In genomic region chr1:234768171-234768568, GRCh38 we compare ENCODE assay signal across 12 cellular contexts.
DNase-seq lines count a peak whose midpoint lies in the region; ATAC-seq and TF ChIP-seq lines count a peak whose summit lies in the region.
"Had no signal": no experiment of that assay in that cellular context is flagged by ENCODE, and none has a peak within 500 bp of the region (broad histone marks: within the 10 kb centered on the region; RNA-seq: fewer than 3 reads in every experiment).

No MANE protein-coding gene starts in this region.

- no peaks in the 10 kb centered on the region for H3K36me3 ChIP-seq in BLaER1 treated with 17β-estradiol and CSF1 and Interleukin-3, amounts not matched to agents 10 nM and 100 nM
- H3K36me3 ChIP-seq in effector memory CD4-positive, alpha-beta T cell (ENCODE audit: control insufficient read depth, insufficient read depth, low read length) = no peaks in the 10 kb centered on the region
- H3K36me3 ChIP-seq in colonic mucosa = no peaks in the 10 kb centered on the region
- no peaks in the 10 kb centered on the region for H3K36me3 ChIP-seq in gastroesophageal sphincter
- H3K36me3 ChIP-seq: brain microvascular endothelial cell had no signal

- WGBS in gastroesophageal sphincter (ENCODE audit: low coverage in 1 of 2), 2 donors = 94 to 95% methylated on average over 2 to 4 of the region's 5 CpGs

- H3K27ac ChIP-seq in BLaER1 treated with 17β-estradiol and CSF1 and Interleukin-3, amounts not matched to agents 10 nM and 100 nM = peak overlapping the region in 9 of 11 experiments; percentile 6 to 97 (median 34); a peak in 10 of 22 replicates
- H3K27ac ChIP-seq in effector memory CD4-positive, alpha-beta T cell (ENCODE audit: insufficient read depth, low read length, poor library complexity, severe bottlenecking) = peak overlapping the region; percentile 59
- H3K27ac ChIP-seq in colonic mucosa (no peak overlapping the region), gastroesophageal sphincter (no peak overlapping the region)
- H3K27ac ChIP-seq: brain microvascular endothelial cell had no signal

- peaks cover 54 to 73% (median 66%) of the 10 kb centered on the region in 10 experiments for H3K4me1 ChIP-seq in BLaER1 treated with 17β-estradiol and CSF1 and Interleukin-3, amounts not matched to agents 10 nM and 100 nM
- H3K4me1 ChIP-seq in effector memory CD4-positive, alpha-beta T cell (ENCODE audit: control insufficient read depth, insufficient read depth, low read length, poor library complexity, severe bottlenecking) = peaks cover 35% of the 10 kb centered on the region
- H3K4me1 ChIP-seq in colonic mucosa (peaks cover 3% of the 10 kb centered on the region), gastroesophageal sphincter (peaks cover 0 to 14% (median 0%) of the 10 kb centered on the region in 3 donors)

- H3K4me2 ChIP-seq in BLaER1 treated with 17β-estradiol and CSF1 and Interleukin-3, amounts not matched to agents 10 nM and 100 nM = peak overlapping the region; percentile 64 to 99 (median 86)

- DNase-seq in T-helper 22 cell (ENCODE audit: low read depth) (peak; percentile 39), AML-193 (lab: John Stamatoyannopoulos, UW) (no peak), colonic mucosa (no peak)
- peak in 1 of 3 donors; percentile 24 for DNase-seq in effector memory CD4-positive, alpha-beta T cell
- DNase-seq: brain microvascular endothelial cell, hippocampal formation, NCI-H524 treated with DMSO at 0.1 percent for 48 hours had no signal

- no peaks in the 10 kb centered on the region for H3K27me3 ChIP-seq in BLaER1 treated with 17β-estradiol and CSF1 and Interleukin-3, amounts not matched to agents 10 nM and 100 nM
- H3K27me3 ChIP-seq in effector memory CD4-positive, alpha-beta T cell (replicated peaks; ENCODE audit: control insufficient read depth, insufficient read depth, low read length, poor library complexity, severe bottlenecking) = no peaks in the 10 kb centered on the region
- H3K27me3 ChIP-seq in colonic mucosa (no peaks in the 10 kb centered on the region), gastroesophageal sphincter (no peaks in the 10 kb centered on the region)
- H3K27me3 ChIP-seq: brain microvascular endothelial cell had no signal

- ATAC-seq in activated CD4-positive, CD25-positive, alpha-beta regulatory T cell treated with anti-CD3 and anti-CD28 coated beads, Interleukin-2, amount 50 U/mL, for 24 hours = no peak
- no peak for ATAC-seq in gastroesophageal sphincter

- H3K4me3 ChIP-seq in BLaER1 treated with 17β-estradiol and CSF1 and Interleukin-3, amounts not matched to agents 10 nM and 100 nM = no peak overlapping the region
- peak overlapping the region; percentile 27 for H3K4me3 ChIP-seq in GM12875 (ENCODE audit: low read depth, low read length)
- no peak overlapping the region for H3K4me3 ChIP-seq in effector memory CD4-positive, alpha-beta T cell (ENCODE audit: insufficient read depth, low read depth, low read length, poor library complexity, severe bottlenecking)
- H3K4me3 ChIP-seq in colonic mucosa = no peak overlapping the region
- H3K4me3 ChIP-seq in gastroesophageal sphincter = no peak overlapping the region
- H3K4me3 ChIP-seq: lung had no signal

- intact Hi-C loops in colonic mucosa (cut with DNase I) = no loop called here

- 0 out of 22 replicates have a peak, but pooled peaks cover 0 to 2% (median 0%) of the 10 kb centered on the region in 11 experiments for H3K9me3 ChIP-seq in BLaER1 treated with 17β-estradiol and CSF1 and Interleukin-3, amounts not matched to agents 10 nM and 100 nM (replicated peaks in 1 of 11)
- H3K9me3 ChIP-seq in effector memory CD4-positive, alpha-beta T cell (ENCODE audit: control insufficient read depth, low read length) = no peaks in the 10 kb centered on the region
- H3K9me3 ChIP-seq in colonic mucosa = no peaks in the 10 kb centered on the region
- no peaks in the 10 kb centered on the region for H3K9me3 ChIP-seq in gastroesophageal sphincter

- H3K9ac ChIP-seq in BLaER1 treated with 17β-estradiol and CSF1 and Interleukin-3, amounts not matched to agents 10 nM and 100 nM = peak overlapping the region in 1 of 11 experiments; percentile 24; a peak in 1 of 22 replicates
- no peak overlapping the region for H3K9ac ChIP-seq in colonic mucosa (ENCODE audit: low read depth in 2 of 2, low read length in 2 of 2)

- no peaks in the 10 kb centered on the region for H4K20me1 ChIP-seq in BLaER1 treated with 17β-estradiol and CSF1 and Interleukin-3, amounts not matched to agents 10 nM and 100 nM

- no peak for TF ChIP-seq EP300 in gastroesophageal sphincter (IDR thresholded peaks at IDR 0.05)

- TF ChIP-seq CTCF in GM12875 (IDR thresholded peaks at IDR 0.05; ENCODE audit: borderline replicate concordance, insufficient read depth, low read depth, low read length) = no peak
- no peak for TF ChIP-seq CTCF in colonic mucosa (IDR thresholded peaks at IDR 0.05)
- no peak for TF ChIP-seq CTCF in gastroesophageal sphincter (IDR thresholded peaks at IDR 0.05)

- no peak for TF ChIP-seq POLR2A in gastroesophageal sphincter (IDR thresholded peaks at IDR 0.05)

Comparison
In these comparisons a context has a peak if more than half of its experiments do, and no peak if none do; other contexts are left out.
1. H3K27ac ChIP-seq: peak in BLaER1 treated with 17β-estradiol and CSF1 and Interleukin-3, amounts not matched to agents 10 nM and 100 nM (9 of 11) and effector memory CD4-positive, alpha-beta T cell (single experiment); none in colonic mucosa (single experiment) and gastroesophageal sphincter (0 of 4).